8 cellular contexts compared by ENCODE assay signal in the genomic region with DNA sequence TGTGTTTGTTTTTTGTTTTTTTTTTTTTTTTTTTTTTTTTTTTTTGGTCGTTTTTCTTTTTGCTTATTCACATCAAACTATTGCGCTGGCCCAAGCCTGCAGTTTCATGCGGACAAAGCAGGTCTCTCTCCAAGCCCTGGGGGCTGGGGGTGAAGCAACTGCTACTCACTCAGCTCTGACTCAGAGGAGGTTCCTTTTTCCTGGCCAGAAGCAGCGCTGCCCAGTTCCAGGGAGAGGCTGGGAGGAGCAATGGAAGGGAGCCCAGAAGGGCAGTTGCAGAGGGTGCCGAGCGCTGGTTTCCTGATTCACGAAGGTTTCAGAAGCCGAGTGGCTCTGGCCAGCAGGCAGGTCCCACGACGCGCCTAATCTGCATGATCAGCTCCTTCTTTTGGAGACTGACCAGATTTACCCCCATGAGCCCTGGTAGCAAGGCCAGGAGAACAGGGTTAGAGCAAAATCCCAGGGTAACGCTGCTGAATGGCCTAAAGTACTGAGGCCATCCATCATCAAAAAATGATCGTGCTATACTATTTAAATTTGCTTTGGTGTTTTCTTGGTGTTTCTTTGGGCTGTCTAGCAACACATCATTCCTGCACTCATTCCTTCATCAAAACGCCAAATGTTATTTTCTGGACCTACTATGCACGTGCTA.
A peak's percentile ranks its signal among the peaks of the same experiment; 100 is the strongest.
DNase-seq lines count a peak whose midpoint lies in the region; ATAC-seq, FAIRE-seq and TF ChIP-seq lines count a peak whose summit lies in the region.

No MANE protein-coding gene starts in this region.

- BruUV-seq in HepG2 (replicated peaks; lab: Mats Ljungman, UMichigan) = no TSS peak

- TF ChIP-seq RAD21 in HepG2 (CRISPR knock-in tag; IDR thresholded peaks at IDR 0.05) = no peak

- intact Hi-C loops in HepG2 (cut with micrococcal nuclease; ENCODE audit: unreplicated experiment) = no loop called here
- intact Hi-C loops in activated naive CD4-positive, alpha-beta T cell treated with anti-CD3 and anti-CD28 coated beads for 36 hours (cut with micrococcal nuclease) = no loop called here

- H3K4me3 ChIP-seq in HepG2 (replicated peaks in 1 of 3; ENCODE audit: insufficient read depth in 1 of 3, low read depth in 2 of 3, low read length in 3 of 3) = no peak overlapping the region
- H3K4me3 ChIP-seq in upper lobe of left lung = no peak overlapping the region

- no peak overlapping the region for H2AFZ ChIP-seq in HepG2 (ENCODE audit: low read length)

- H3K4me3 Mint-ChIP-seq in activated naive CD4-positive, alpha-beta T cell treated with anti-CD3 and anti-CD28 coated beads, Interleukin-2, amount 10 ng/mL, durations not matched to agents 7 days and 5 days = no peak overlapping the region
- H3K4me3 Mint-ChIP-seq in activated naive CD4-positive, alpha-beta T cell treated with anti-CD3 and anti-CD28 coated beads for 36 hours = no peak overlapping the region

- H3K9ac ChIP-seq in HepG2 (ENCODE audit: insufficient read depth, low read depth, low read length) = no peak overlapping the region

- no peaks in the 10 kb centered on the region for H3K79me2 ChIP-seq in HepG2 (ENCODE audit: insufficient read depth, low read length)

- POLR2A ChIA-PET in HepG2 (lab: Yijun Ruan, JAX) = interaction anchor here (0.6 kb wide), 1 partner anchor 145 kb away, joined by 3 read pairs; the partner anchor contains the start of gene SOX9

- H3K27ac Mint-ChIP-seq in activated naive CD4-positive, alpha-beta T cell treated with anti-CD3 and anti-CD28 coated beads, Interleukin-2, amount 10 ng/mL, durations not matched to agents 7 days and 5 days = no peak overlapping the region
- H3K27ac Mint-ChIP-seq in activated naive CD4-positive, alpha-beta T cell treated with anti-CD3 and anti-CD28 coated beads for 36 hours = no peak overlapping the region

- H3K36me3 Mint-ChIP-seq in activated naive CD4-positive, alpha-beta T cell treated with anti-CD3 and anti-CD28 coated beads, Interleukin-2, amount 10 ng/mL, durations not matched to agents 7 days and 5 days = no peaks in the 10 kb centered on the region
- no peaks in the 10 kb centered on the region for H3K36me3 Mint-ChIP-seq in activated naive CD4-positive, alpha-beta T cell treated with anti-CD3 and anti-CD28 coated beads for 36 hours (ENCODE audit: low read depth)

- H3K27me3 Mint-ChIP-seq in activated naive CD4-positive, alpha-beta T cell treated with anti-CD3 and anti-CD28 coated beads, Interleukin-2, amount 10 ng/mL, durations not matched to agents 7 days and 5 days = no peaks in the 10 kb centered on the region
- no peaks in the 10 kb centered on the region for H3K27me3 Mint-ChIP-seq in activated naive CD4-positive, alpha-beta T cell treated with anti-CD3 and anti-CD28 coated beads for 36 hours (ENCODE audit: low read depth)

- TF ChIP-seq POLR2A in HepG2 (IDR thresholded peaks at IDR 0.05; ENCODE audit: insufficient read depth in 1 of 2, low read depth in 2 of 2, low read length in 2 of 2) (no peak), upper lobe of left lung (IDR thresholded peaks at IDR 0.05) (no peak)

- H3K27ac ChIP-seq in cingulate gyrus (ENCODE audit: low read depth, low read length) = peak overlapping the region; percentile 25
- H3K27ac ChIP-seq in HepG2 (ENCODE audit: extremely low read length, insufficient read depth, low read length) = no peak overlapping the region
- H3K27ac ChIP-seq in upper lobe of left lung = no peak overlapping the region

- CTCF ChIA-PET in HepG2 (lab: Yijun Ruan, JAX; ENCODE audit: low intra/inter-chr PET ratio, low total read pairs) = no interaction called here
- CTCF ChIA-PET in activated naive CD4-positive, alpha-beta T cell treated with anti-CD3 and anti-CD28 coated beads, Interleukin-2, amount 10 ng/mL, durations not matched to agents 7 days and 5 days (lab: Charles Lee) = no interaction called here
- CTCF ChIA-PET in activated naive CD4-positive, alpha-beta T cell treated with anti-CD3 and anti-CD28 coated beads for 36 hours (lab: Charles Lee) = interaction anchor here (0.7 kb wide), 1 partner anchor 529 kb away, joined by 3 read pairs; no protein-coding TSS in a partner anchor

- in situ Hi-C loops in HepG2 (cut with HindIII; ENCODE audit: extremely low pct_ligation_motif_present, low pct_unique_long_range_greater_than_20kb) = no loop called here

- H3K4me1 ChIP-seq in HepG2 (ENCODE audit: insufficient read depth, low read length) (0 out of 2 replicates have a peak, but pooled peaks cover 10% of the 10 kb centered on the region), upper lobe of left lung (no peaks in the 10 kb centered on the region)

- H3K36me3 ChIP-seq in HepG2 (replicated peaks in 1 of 2; ENCODE audit: control insufficient read depth in 1 of 2, insufficient read depth in 2 of 2, low read length in 2 of 2) (no peaks in the 10 kb centered on the region), upper lobe of left lung (no peaks in the 10 kb centered on the region)

- no peak for TF ChIP-seq CTCF in HepG2 (CRISPR knock-in tag; IDR thresholded peaks at IDR 0.05)
- no peak for TF ChIP-seq CTCF in upper lobe of left lung (IDR thresholded peaks at IDR 0.05)

- peak overlapping the region; percentile 77 for H3K4me2 ChIP-seq in HepG2 (ENCODE audit: low read depth, low read length)

- ATAC-seq in HepG2 (peak; percentile 73), upper lobe of left lung (ENCODE audit: low FRiP score in 2 of 2) (peak; percentile 69 to 95), GM21576 (IDR thresholded peaks at IDR 0.05; ENCODE audit: unreplicated experiment) (no peak)

- no peaks in the 10 kb centered on the region for H4K20me1 ChIP-seq in HepG2 (ENCODE audit: insufficient read depth, low read length)

- no peaks in the 10 kb centered on the region for H3K9me3 ChIP-seq in HepG2 (ENCODE audit: low read length)
- H3K9me3 ChIP-seq in upper lobe of left lung = no peaks in the 10 kb centered on the region

- WGBS in HepG2 (ENCODE audit: low lambda C conversion rate) = 22% methylated on average over 15 of the region's 15 CpGs
- WGBS in upper lobe of left lung, 2 donors = 47 to 64% methylated on average over 7 to 15 of the region's 15 CpGs

- H3K9me3 Mint-ChIP-seq in activated naive CD4-positive, alpha-beta T cell treated with anti-CD3 and anti-CD28 coated beads, Interleukin-2, amount 10 ng/mL, durations not matched to agents 7 days and 5 days = peaks cover 11% of the 10 kb centered on the region
- H3K9me3 Mint-ChIP-seq in activated naive CD4-positive, alpha-beta T cell treated with anti-CD3 and anti-CD28 coated beads for 36 hours = peaks cover 8% of the 10 kb centered on the region

- no peak for TF ChIP-seq EP300 in HepG2 (IDR thresholded peaks at IDR 0.05; ENCODE audit: low read depth in 2 of 2, low read length in 2 of 2)
- no peak for TF ChIP-seq EP300 in HepG2 (CRISPR knock-in tag; IDR thresholded peaks at IDR 0.05; ENCODE audit: borderline replicate concordance)
- no peak for TF ChIP-seq EP300 in upper lobe of left lung (IDR thresholded peaks at IDR 0.05)

- DNase-seq in LoVo (ENCODE audit: low spot score) = peak; percentile 26
- DNase-seq in HepG2 (ENCODE audit: low spot score) = no peak
- peak in 1 of 2 donors; percentile 22 for DNase-seq in upper lobe of left lung
- DNase-seq in NCI-H510A treated with DMSO at 0.1 percent for 48 hours (lab: John Stamatoyannopoulos, UW) = no peak
- no peak for DNase-seq in activated naive CD4-positive, alpha-beta T cell treated with anti-CD3 and anti-CD28 coated beads, Interleukin-2, amount 10 ng/mL, durations not matched to agents 7 days and 5 days
- DNase-seq in activated naive CD4-positive, alpha-beta T cell treated with anti-CD3 and anti-CD28 coated beads for 36 hours = no peak

- H3K4me1 Mint-ChIP-seq in activated naive CD4-positive, alpha-beta T cell treated with anti-CD3 and anti-CD28 coated beads, Interleukin-2, amount 10 ng/mL, durations not matched to agents 7 days and 5 days = no peaks in the 10 kb centered on the region
- no peaks in the 10 kb centered on the region for H3K4me1 Mint-ChIP-seq in activated naive CD4-positive, alpha-beta T cell treated with anti-CD3 and anti-CD28 coated beads for 36 hours (ENCODE audit: low read depth)

- peaks cover 0 to 24% of the 10 kb centered on the region in 2 experiments; a peak in 3 of 5 replicates for H3K27me3 ChIP-seq in HepG2 (ENCODE audit: control insufficient read depth in 1 of 2, insufficient read depth in 2 of 2, low read length in 2 of 2)
- H3K27me3 ChIP-seq in upper lobe of left lung = no peaks in the 10 kb centered on the region

- FAIRE-seq in HepG2 (lab: Jason Lieb, UNC) = no peak

TF ChIP-seq in HepG2, 621 proteins besides CTCF, POLR2A, EP300 and RAD21:
- TF ChIP-seq ZKSCAN1 (IDR thresholded peaks at IDR 0.05; ENCODE audit: low read length) = peak; percentile 39; the same call in 1 of the 2 replicates
- TF ChIP-seq, protein P1, sequence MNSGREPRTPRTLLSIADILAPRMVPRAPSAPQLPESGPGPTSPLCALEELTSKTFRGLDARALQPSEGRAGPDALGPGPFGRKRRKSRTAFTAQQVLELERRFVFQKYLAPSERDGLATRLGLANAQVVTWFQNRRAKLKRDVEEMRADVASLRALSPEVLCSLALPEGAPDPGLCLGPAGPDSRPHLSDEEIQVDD (CRISPR knock-in tag; IDR thresholded peaks at IDR 0.05; ENCODE audit: borderline replicate concordance) = no peak
- TF ChIP-seq, protein P2, sequence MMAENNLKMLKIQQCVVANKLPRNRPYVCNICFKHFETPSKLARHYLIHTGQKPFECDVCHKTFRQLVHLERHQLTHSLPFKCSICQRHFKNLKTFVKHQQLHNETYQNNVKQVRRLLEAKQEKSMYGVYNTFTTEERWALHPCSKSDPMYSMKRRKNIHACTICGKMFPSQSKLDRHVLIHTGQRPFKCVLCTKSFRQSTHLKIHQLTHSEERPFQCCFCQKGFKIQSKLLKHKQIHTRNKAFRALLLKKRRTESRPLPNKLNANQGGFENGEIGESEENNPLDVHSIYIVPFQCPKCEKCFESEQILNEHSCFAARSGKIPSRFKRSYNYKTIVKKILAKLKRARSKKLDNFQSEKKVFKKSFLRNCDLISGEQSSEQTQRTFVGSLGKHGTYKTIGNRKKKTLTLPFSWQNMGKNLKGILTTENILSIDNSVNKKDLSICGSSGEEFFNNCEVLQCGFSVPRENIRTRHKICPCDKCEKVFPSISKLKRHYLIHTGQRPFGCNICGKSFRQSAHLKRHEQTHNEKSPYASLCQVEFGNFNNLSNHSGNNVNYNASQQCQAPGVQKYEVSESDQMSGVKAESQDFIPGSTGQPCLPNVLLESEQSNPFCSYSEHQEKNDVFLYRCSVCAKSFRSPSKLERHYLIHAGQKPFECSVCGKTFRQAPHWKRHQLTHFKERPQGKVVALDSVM (CRISPR knock-in tag; IDR thresholded peaks at IDR 0.05) = no peak
- no peak for TF ChIP-seq CAMTA2 (CRISPR knock-in tag; IDR thresholded peaks at IDR 0.05; ENCODE audit: borderline replicate concordance)
- TF ChIP-seq CEBPB (IDR thresholded peaks at IDR 0.05; ENCODE audit: borderline replicate concordance, low read depth, low read length) = peak; percentile 25; the same call in 1 of the 2 replicates
- TF ChIP-seq ZNF136 (CRISPR knock-in tag; IDR thresholded peaks at IDR 0.05; ENCODE audit: low read depth) = no peak
